Comparison of ENCODE assay signal across 22 cellular contexts in genomic region chr11:72984448-72985077, GRCh38.
A peak's percentile ranks its signal among the peaks of the same experiment; 100 is the strongest.
DNase-seq lines count a peak whose midpoint lies in the region; ATAC-seq and TF ChIP-seq lines count a peak whose summit lies in the region.
"Had no signal": no experiment of that assay in that cellular context is flagged by ENCODE, and none has a peak within 500 bp of the region (broad histone marks: within the 10 kb centered on the region; RNA-seq: fewer than 3 reads in every experiment).

No MANE protein-coding gene starts in this region.

- peak overlapping the region; percentile 89 for H3K27ac ChIP-seq in cardiac muscle cell
- no peak overlapping the region for H3K27ac ChIP-seq in mesenchymal stem cell (ENCODE audit: low read length, poor library complexity, severe bottlenecking)
- H3K27ac ChIP-seq in smooth muscle cell (ENCODE audit: low read depth): peak overlapping the region; percentile 35
- H3K27ac ChIP-seq: BLaER1 had no signal

- H3K4ac ChIP-seq in mesenchymal stem cell (ENCODE audit: low read depth in 1 of 2, low read length in 2 of 2): no peak overlapping the region

- H4K8ac ChIP-seq in mesenchymal stem cell (ENCODE audit: low read length): no peak overlapping the region

- peaks cover 4% of the 10 kb centered on the region for H3F3A ChIP-seq in smooth muscle cell (ENCODE audit: low read depth)

- H4K20me1 ChIP-seq in smooth muscle cell (ENCODE audit: low read depth): peaks cover 10% of the 10 kb centered on the region

- no peak overlapping the region for H3K4me2 ChIP-seq in mesenchymal stem cell (ENCODE audit: low read length, poor library complexity, severe bottlenecking)
- no peak overlapping the region for H3K4me2 ChIP-seq in smooth muscle cell
- H3K4me2 ChIP-seq: BLaER1 had no signal

- H3K27ac Mint-ChIP-seq in glutamatergic neuron (ENCODE audit: unreplicated experiment): no peak overlapping the region

- H3K4me1 ChIP-seq in cardiac muscle cell (ENCODE audit: low read depth): peaks cover 21% of the 10 kb centered on the region
- H3K4me1 ChIP-seq in mesenchymal stem cell (ENCODE audit: control insufficient read depth, insufficient read depth, low read depth, low read length): no peaks in the 10 kb centered on the region
- peaks cover 6% of the 10 kb centered on the region for H3K4me1 ChIP-seq in smooth muscle cell (ENCODE audit: low read depth)
- H3K4me1 ChIP-seq: BLaER1 had no signal

- H4K91ac ChIP-seq in mesenchymal stem cell (ENCODE audit: low read length): no peak overlapping the region

- H3K4me3 ChIP-seq in cardiac muscle cell: no peak overlapping the region
- no peak overlapping the region for H3K4me3 ChIP-seq in mesenchymal stem cell (ENCODE audit: insufficient read depth in 1 of 2, low read depth in 1 of 2, low read length in 2 of 2)
- H3K4me3 ChIP-seq in smooth muscle cell: no peak overlapping the region
- H3K4me3 ChIP-seq: BLaER1, MG63 had no signal

- no peak overlapping the region for H2BK12ac ChIP-seq in mesenchymal stem cell (ENCODE audit: low read length in 2 of 2)

- H3K4me3 Mint-ChIP-seq in glutamatergic neuron (ENCODE audit: unreplicated experiment): no peak overlapping the region
- H3K4me3 Mint-ChIP-seq: CD8-positive, alpha-beta memory T cell had no signal

- H3K23ac ChIP-seq in mesenchymal stem cell (ENCODE audit: low read length in 2 of 2): no peak overlapping the region

- no peaks in the 10 kb centered on the region for H3K9me3 ChIP-seq in cardiac muscle cell (ENCODE audit: low read depth)
- H3K9me3 ChIP-seq in mesenchymal stem cell (ENCODE audit: control insufficient read depth, low read length): no peaks in the 10 kb centered on the region
- no peaks in the 10 kb centered on the region for H3K9me3 ChIP-seq in smooth muscle cell (replicated peaks; ENCODE audit: low read depth)
- H3K9me3 ChIP-seq: BLaER1, MG63 had no signal

- peaks cover 4% of the 10 kb centered on the region for H3K36me3 ChIP-seq in cardiac muscle cell
- H3K36me3 ChIP-seq in mesenchymal stem cell (ENCODE audit: control insufficient read depth in 1 of 2, insufficient read depth in 2 of 2, low read depth in 1 of 2, low read length in 2 of 2): peaks cover 0 to 56% of the 10 kb centered on the region in 2 experiments
- H3K36me3 ChIP-seq in smooth muscle cell (ENCODE audit: low read depth): peaks cover 13% of the 10 kb centered on the region

- H2BK5ac ChIP-seq in mesenchymal stem cell (ENCODE audit: low read depth, low read length, poor library complexity, severe bottlenecking): peak overlapping the region; percentile 5

- H3K18ac ChIP-seq in mesenchymal stem cell (ENCODE audit: low read depth in 1 of 2, low read length in 2 of 2): no peak overlapping the region

- no peak overlapping the region for H2AFZ ChIP-seq in mesenchymal stem cell (ENCODE audit: low read depth, low read length)
- H2AFZ ChIP-seq in smooth muscle cell (ENCODE audit: low read depth): no peak overlapping the region

- H3K9me3 Mint-ChIP-seq in glutamatergic neuron (ENCODE audit: unreplicated experiment): no peaks in the 10 kb centered on the region
- H3K9me3 Mint-ChIP-seq: CD8-positive, alpha-beta memory T cell had no signal

- TF ChIP-seq CTCF in cardiac muscle cell (IDR thresholded peaks at IDR 0.05; ENCODE audit: low read depth, low read length) (no peak), smooth muscle cell (IDR thresholded peaks at IDR 0.05; ENCODE audit: borderline replicate concordance, insufficient read depth, poor library complexity, severe bottlenecking) (no peak), glutamatergic neuron (IDR thresholded peaks at IDR 0.05; ENCODE audit: partially characterized antibody, unreplicated experiment) (no peak)

- H3K4me1 Mint-ChIP-seq in glutamatergic neuron (ENCODE audit: low read depth, unreplicated experiment): no peaks in the 10 kb centered on the region

- H3K27me3 ChIP-seq in cardiac muscle cell: no peaks in the 10 kb centered on the region
- H3K27me3 ChIP-seq in mesenchymal stem cell (ENCODE audit: control insufficient read depth in 1 of 2, insufficient read depth in 1 of 2, low read length in 2 of 2): no peaks in the 10 kb centered on the region
- H3K27me3 ChIP-seq in smooth muscle cell (ENCODE audit: low read depth): no peaks in the 10 kb centered on the region
- H3K27me3 ChIP-seq: BLaER1, MG63 had no signal

- DNase-seq in cardiac muscle cell (ENCODE audit: low read depth in 1 of 2, low spot score in 1 of 2) (peak; percentile 41 to 59), Right ventricle myocardium inferior (ENCODE audit: missing footprints) (no peak), amniotic epithelial cell (ENCODE audit: low read depth) (peak; percentile 48), mesenchymal stem cell (no peak), smooth muscle cell (lab: John Stamatoyannopoulos, UW; ENCODE audit: unreplicated experiment) (no peak), glutamatergic neuron (no peak), NCI-H2171 treated with DMSO at 0.1 percent for 48 hours (lab: John Stamatoyannopoulos, UW) (no peak)
- DNase-seq: 8988T; CD8-positive, alpha-beta memory T cell; DND-41; GDM1; IMR-90; Karpas-422; MG63; NCI-H1092; NCI-H146; NCI-H2081; NCI-H510A; NCI-H774 had no signal

- no peak overlapping the region for H2BK15ac ChIP-seq in mesenchymal stem cell (ENCODE audit: low read depth, poor library complexity, severe bottlenecking)

- H2BK120ac ChIP-seq in mesenchymal stem cell (ENCODE audit: low read depth, low read length): peak overlapping the region; percentile 61

- no peak overlapping the region for H2AK5ac ChIP-seq in mesenchymal stem cell (ENCODE audit: low read length, severe bottlenecking)

- intact Hi-C loops in Right ventricle myocardium inferior (cut with DNase I): no loop called here

- H3K14ac ChIP-seq in mesenchymal stem cell (ENCODE audit: low read length in 2 of 2): no peak overlapping the region

- H3K9ac ChIP-seq in mesenchymal stem cell (ENCODE audit: low read length): no peak overlapping the region
- H3K9ac ChIP-seq in smooth muscle cell (ENCODE audit: low read depth): no peak overlapping the region
- H3K9ac ChIP-seq: BLaER1 had no signal

- no peaks in the 10 kb centered on the region for H3K27me3 Mint-ChIP-seq in glutamatergic neuron (ENCODE audit: unreplicated experiment)
- H3K27me3 Mint-ChIP-seq: CD8-positive, alpha-beta memory T cell had no signal

- ATAC-seq in Right ventricle myocardium inferior (no peak), HG03442 (IDR thresholded peaks at IDR 0.05; ENCODE audit: unreplicated experiment) (no peak)
- ATAC-seq: Panc1 had no signal

- WGBS in mesenchymal stem cell: 93% methylated on average over 3 of the region's 3 CpGs
- 50% methylated on average over 3 of the region's 3 CpGs for WGBS in smooth muscle cell (ENCODE audit: low lambda C conversion rate)

- no peaks in the 10 kb centered on the region for H3K36me3 Mint-ChIP-seq in glutamatergic neuron (ENCODE audit: unreplicated experiment)

- H3K79me2 ChIP-seq in smooth muscle cell (ENCODE audit: low read depth): no peaks in the 10 kb centered on the region

- peaks cover 9% of the 10 kb centered on the region for H3K79me1 ChIP-seq in mesenchymal stem cell (replicated peaks; ENCODE audit: low read length, poor library complexity, severe bottlenecking)

Comparison
In these comparisons a context has a peak if more than half of its experiments do, and no peak if none do; other contexts are left out.
1. DNase-seq: peak in cardiac muscle cell (2 of 2) and amniotic epithelial cell (single experiment); none in Right ventricle myocardium inferior (single experiment), mesenchymal stem cell (single experiment), smooth muscle cell (single experiment), glutamatergic neuron (single experiment) and NCI-H2171 treated with DMSO at 0.1 percent for 48 hours (single experiment).